ENCODE assay signal across 8 cellular contexts in the genomic region with DNA sequence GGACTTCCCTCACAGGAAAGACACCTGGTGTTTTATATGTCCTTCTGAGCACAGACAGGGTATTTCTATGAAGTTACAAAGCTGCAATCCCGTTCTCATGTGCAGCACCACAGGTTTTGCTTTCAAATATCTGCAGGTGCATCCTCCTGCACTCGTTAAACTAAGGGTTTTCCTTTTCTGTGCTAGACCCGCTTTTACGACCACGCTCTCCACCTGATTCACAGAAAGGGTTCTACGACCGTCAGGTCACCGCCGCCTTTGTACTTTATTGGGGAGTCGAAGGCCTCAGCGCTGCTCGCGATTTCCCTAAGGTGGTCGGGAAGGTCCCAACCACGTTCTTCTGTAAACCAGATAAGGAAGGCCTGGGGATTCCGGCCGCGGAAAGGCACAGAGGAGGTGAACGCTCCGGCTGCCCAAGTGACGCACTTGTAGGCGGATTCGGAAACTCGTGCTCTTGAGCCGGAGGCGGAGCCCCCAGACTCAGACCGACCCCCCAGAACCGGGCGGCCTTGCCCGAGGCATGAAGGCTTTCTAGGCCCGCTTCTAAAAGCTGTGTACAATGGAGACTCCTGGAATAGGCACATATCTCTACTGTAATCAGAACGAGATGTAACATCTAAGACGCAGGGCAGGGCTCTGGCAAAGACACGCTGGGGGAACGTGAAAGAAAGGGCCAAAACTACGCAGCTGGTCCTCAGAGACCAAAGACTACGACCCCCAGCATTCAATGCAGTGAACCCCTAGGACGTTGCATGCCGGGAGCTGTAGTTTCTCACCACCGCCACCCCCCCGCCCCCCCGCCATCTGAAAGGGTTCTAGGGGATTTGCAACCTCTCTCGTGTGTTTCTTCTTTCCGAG. TPM values are rescaled to one million over a fixed set of nuclear protein-coding genes. Genes with fewer than 3 reads are reported as not detected.
DNase-seq lines count a peak whose midpoint lies in the region; ATAC-seq and TF ChIP-seq lines count a peak whose summit lies in the region.

No MANE protein-coding gene starts in this region.

- peak overlapping the region; percentile 55 to 62 for H3K4me3 ChIP-seq in SK-N-SH (ENCODE audit: low read depth in 2 of 2, low read length in 1 of 2)
- peak overlapping the region; percentile 83 to 94 (median 89) for H3K4me3 ChIP-seq in subcutaneous abdominal adipose tissue (ENCODE audit: low read depth in 1 of 5, low read length in 5 of 5)

- peak overlapping the region; percentile 88 for H2AFZ ChIP-seq in SK-N-SH (ENCODE audit: low read depth)

- H3K9ac ChIP-seq in SK-N-SH (peak overlapping the region; percentile 79), subcutaneous abdominal adipose tissue (ENCODE audit: low read length in 5 of 5) (peak overlapping the region; percentile 81 to 98 (median 89))

- no peak for TF ChIP-seq EP300 in SK-N-SH (IDR thresholded peaks at IDR 0.05; ENCODE audit: borderline replicate concordance in 1 of 2, low read depth in 1 of 2, low read length in 1 of 2)

- H3K4me2 ChIP-seq in SK-N-SH = peak overlapping the region; percentile 73

- H3K36me3 ChIP-seq in SK-N-SH (replicated peaks in 1 of 2; ENCODE audit: control insufficient read depth in 1 of 2, insufficient read depth in 2 of 2, low read length in 1 of 2) (peaks cover 25 to 30% of the 10 kb centered on the region in 2 experiments), subcutaneous abdominal adipose tissue (ENCODE audit: control insufficient read depth in 5 of 5, insufficient read depth in 5 of 5, low read length in 5 of 5) (peaks cover 9 to 19% (median 17%) of the 10 kb centered on the region in 5 donors)

- POLR2A ChIA-PET in HEK293T (lab: Yijun Ruan, JAX) (interaction anchor here (0.5 to 3.7 kb wide), 21 partner anchors 8 to 208 kb away, joined by 3 to 30 read pairs (median 4); partner anchors contain the start of genes GLT8D2, NFYB and TDG), SK-N-SH (lab: Yijun Ruan, JAX) (interaction anchor here (0.7 to 2.7 kb wide), 17 partner anchors 9 to 1306 kb away, joined by 3 to 31 read pairs (median 5); partner anchors contain the start of genes APPL2, HCFC2, NFYB and NT5DC3)

- no peaks in the 10 kb centered on the region for H3K27me3 ChIP-seq in SK-N-SH (ENCODE audit: insufficient read depth)
- no peaks in the 10 kb centered on the region for H3K27me3 ChIP-seq in subcutaneous abdominal adipose tissue (ENCODE audit: control insufficient read depth in 5 of 5, insufficient read depth in 4 of 5, low read length in 5 of 5)

- 4% methylated on average over 43 of the region's 44 CpGs for WGBS in SK-N-SH (ENCODE audit: low lambda C conversion rate)

- CTCF ChIA-PET in HEK293T (lab: Yijun Ruan, JAX) (interaction anchor here (0.5 to 1.2 kb wide), 2 partner anchors 17 to 1203 kb away, joined by 3 read pairs; no protein-coding TSS in a partner anchor), SK-N-SH (lab: Yijun Ruan, JAX) (interaction anchor here (0.7 to 1.8 kb wide), 3 partner anchors 9 to 1684 kb away, joined by 3 to 6 read pairs (median 3); no protein-coding TSS in a partner anchor)

- ATAC-seq in activated naive CD4-positive, alpha-beta T cell treated with anti-CD3 and anti-CD28 coated beads, Interleukin-2, amount 50 U/mL, for 72 hours = peak; percentile 22 to 49

- H3K9me2 ChIP-seq in SK-N-SH = no peaks in the 10 kb centered on the region

- no peaks in the 10 kb centered on the region for H3F3A ChIP-seq in SK-N-SH (replicated peaks; ENCODE audit: insufficient read depth)

- peak overlapping the region; percentile 97 to 98 for H3K27ac Mint-ChIP-seq in activated naive CD4-positive, alpha-beta T cell treated with anti-CD3 and anti-CD28 coated beads, Interleukin-2, amount 50 U/mL, for 72 hours

- H3K27ac ChIP-seq in SK-N-SH (ENCODE audit: low read depth in 2 of 2, low read length in 1 of 2) = peak overlapping the region; percentile 86 to 91
- H3K27ac ChIP-seq in subcutaneous abdominal adipose tissue (ENCODE audit: low read depth, low read length) = peak overlapping the region; percentile 95

- DNase-seq in Daoy (ENCODE audit: low read depth) (peak; percentile 90), HEK293T (ENCODE audit: extremely low spot score) (peak; percentile 83), NCI-H1105 (lab: John Stamatoyannopoulos, UW) (peak; percentile 93), SK-N-SH (peak; percentile 84), glomerular endothelial cell (ENCODE audit: extremely low read depth, low read depth, low spot score) (peak; percentile 81), non-pigmented ciliary epithelial cell (ENCODE audit: low read depth) (peak; percentile 66)
- peak; percentile 70 to 83 for DNase-seq in activated naive CD4-positive, alpha-beta T cell treated with anti-CD3 and anti-CD28 coated beads, Interleukin-2, amount 50 U/mL, for 72 hours (ENCODE audit: low spot score in 2 of 2)

- H3K9me3 ChIP-seq in SK-N-SH (no peaks in the 10 kb centered on the region), subcutaneous abdominal adipose tissue (ENCODE audit: control insufficient read depth in 5 of 5, low read length in 5 of 5) (no peaks in the 10 kb centered on the region)

- H3K79me2 ChIP-seq in SK-N-SH (ENCODE audit: insufficient read depth) = peaks cover 41% of the 10 kb centered on the region

- H4K20me1 ChIP-seq in SK-N-SH (ENCODE audit: insufficient read depth) = peaks cover 18% of the 10 kb centered on the region

- TF ChIP-seq CTCF in SK-N-SH (IDR thresholded peaks at IDR 0.05) = no peak

- H3K36me3 Mint-ChIP-seq in activated naive CD4-positive, alpha-beta T cell treated with anti-CD3 and anti-CD28 coated beads, Interleukin-2, amount 50 U/mL, for 72 hours = peaks cover 28 to 43% of the 10 kb centered on the region in 2 donors

- TF ChIP-seq RAD21 in SK-N-SH (IDR thresholded peaks at IDR 0.05; ENCODE audit: low read length) = no peak

- H3K4me1 ChIP-seq in SK-N-SH (ENCODE audit: control insufficient read depth in 1 of 2, insufficient read depth in 2 of 2, low read depth in 1 of 2, low read length in 1 of 2) (peaks cover 15 to 22% of the 10 kb centered on the region in 2 experiments), subcutaneous abdominal adipose tissue (ENCODE audit: control insufficient read depth in 5 of 5, insufficient read depth in 5 of 5, low read length in 5 of 5) (peaks cover 10 to 54% (median 49%) of the 10 kb centered on the region in 5 donors)

- peaks cover 0 to 4% of the 10 kb centered on the region in 2 donors for H3K9me3 Mint-ChIP-seq in activated naive CD4-positive, alpha-beta T cell treated with anti-CD3 and anti-CD28 coated beads, Interleukin-2, amount 50 U/mL, for 72 hours

TF ChIP-seq in HEK293T, 16 proteins besides CTCF, POLR2A, EP300 and RAD21:
- TF ChIP-seq ZNF384 (IDR thresholded peaks at IDR 0.05) (no peak), SUZ12 (IDR thresholded peaks at IDR 0.05) (peak; percentile 68; the same call in 1 of the 2 replicates), L3MBTL2 (conservative IDR thresholded peaks at IDR 0.05) (peak; percentile 36), FOXM1 (IDR thresholded peaks at IDR 0.05; ENCODE audit: borderline replicate concordance) (no peak; the same call in 1 of the 2 replicates), TARDBP (IDR thresholded peaks at IDR 0.05) (no peak), BHLHE40 (IDR thresholded peaks at IDR 0.05; ENCODE audit: borderline replicate concordance) (no peak), FOXK2 (IDR thresholded peaks at IDR 0.05) (no peak), SP1 (IDR thresholded peaks at IDR 0.05) (no peak), FOXA1 (IDR thresholded peaks at IDR 0.05) (no peak)
TF ChIP-seq in HEK293T: peak in this region for 2.

TF ChIP-seq in SK-N-SH, 30 proteins besides CTCF, POLR2A, EP300 and RAD21:
- TF ChIP-seq TAF1 (IDR thresholded peaks at IDR 0.05; ENCODE audit: borderline replicate concordance, low read depth, low read length) (no peak; the same call in 1 of the 2 replicates), NFIC (IDR thresholded peaks at IDR 0.05; ENCODE audit: borderline replicate concordance) (0 out of 2 replicates have a peak, but pooled peaks have one; percentile 12), TCF12 (IDR thresholded peaks at IDR 0.05) (peak; percentile 25; the same call in 1 of the 2 replicates), FOXJ3 (CRISPR knock-in tag; IDR thresholded peaks at IDR 0.05) (no peak), CHD2 (IDR thresholded peaks at IDR 0.05; ENCODE audit: low read length, partially characterized antibody) (peak; percentile 42), POLR2AphosphoS5 (IDR thresholded peaks at IDR 0.05; ENCODE audit: low read depth, low read length) (peak; percentile 85), USF1 (IDR thresholded peaks at IDR 0.05; ENCODE audit: borderline replicate concordance, low read depth) (0 out of 2 replicates have a peak, but pooled peaks have one; percentile 19), MEF2A (IDR thresholded peaks at IDR 0.05; ENCODE audit: borderline replicate concordance, low read depth) (no peak)
- TF ChIP-seq, protein P1, sequence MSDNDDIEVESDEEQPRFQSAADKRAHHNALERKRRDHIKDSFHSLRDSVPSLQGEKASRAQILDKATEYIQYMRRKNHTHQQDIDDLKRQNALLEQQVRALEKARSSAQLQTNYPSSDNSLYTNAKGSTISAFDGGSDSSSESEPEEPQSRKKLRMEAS (IDR thresholded peaks at IDR 0.05; ENCODE audit: low read depth) = peak; percentile 40; the same call in 1 of the 2 replicates

RNA-seq across cellular contexts. Expression of gene HSP90B1, which starts 0.9 kb away (rescaled TPM):
- 840 and 1,074 TPM in 2 replicates for total RNA-seq in Daoy (2014; rRNA removed; shearing (Covaris generic))
- polyA plus RNA-seq in SK-N-SH (2012; rRNA removed) = 420 and 482 TPM in 2 replicates
- 567 and 850 TPM in 2 replicates for polyA plus RNA-seq in SK-N-SH (2012; cell fraction: cytosol; rRNA removed)
- polyA plus RNA-seq in SK-N-SH (2012; cell fraction: nucleus; rRNA removed) = 246 and 538 TPM in 2 replicates
- 100 to 1,000 TPM; 285 to 376 TPM for total RNA-seq in activated naive CD4-positive, alpha-beta T cell treated with anti-CD3 and anti-CD28 coated beads, Interleukin-2, amount 50 U/mL, for 72 hours
- 609 and 717 TPM in 2 replicates for total RNA-seq in glomerular endothelial cell

RNA-seq across cellular contexts. Expression of gene TDG, which starts 36.4 kb away (rescaled TPM):
- total RNA-seq in Daoy (2014; rRNA removed; shearing (Covaris generic)) = 35.2 and 42.0 TPM in 2 replicates
- 11.3 and 17.9 TPM in 2 replicates for polyA plus RNA-seq in SK-N-SH (2012; rRNA removed)
- 16.7 and 18.8 TPM in 2 replicates for polyA plus RNA-seq in SK-N-SH (2012; cell fraction: cytosol; rRNA removed)
- 9.1 and 20.7 TPM in 2 replicates for polyA plus RNA-seq in SK-N-SH (2012; cell fraction: nucleus; rRNA removed)
- 10 to 100 TPM; 34.4 to 48.5 TPM for total RNA-seq in activated naive CD4-positive, alpha-beta T cell treated with anti-CD3 and anti-CD28 coated beads, Interleukin-2, amount 50 U/mL, for 72 hours
- total RNA-seq in glomerular endothelial cell = 17.6 and 25.7 TPM in 2 replicates

Comparison
In these comparisons a context has a peak if more than half of its experiments do, and no peak if none do; other contexts are left out.
1. Peak in every context shown above with its lines: DNase-seq, ATAC-seq, H3K4me3 ChIP-seq and H3K27ac ChIP-seq.